Comparison of ENCODE assay signal across 15 cellular contexts in the genomic region with DNA sequence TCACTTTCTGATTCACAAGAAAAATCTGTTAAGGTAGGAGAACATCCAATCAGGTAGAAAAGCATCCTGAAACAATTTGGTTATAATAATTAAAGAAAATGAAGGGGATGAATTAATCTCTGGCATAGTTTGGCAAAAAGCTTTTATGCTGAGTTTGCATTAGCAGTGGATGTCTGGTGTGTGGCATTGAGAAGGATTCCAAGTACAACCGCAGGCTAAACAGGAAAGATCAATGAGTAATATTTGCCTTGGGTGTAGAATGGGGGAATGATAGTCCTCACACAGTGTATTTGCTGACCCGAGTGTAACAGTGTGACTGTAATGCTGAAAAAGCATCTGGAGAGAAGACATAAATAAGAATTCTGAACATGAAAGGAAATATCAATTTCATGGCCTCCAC.
A peak's percentile ranks its signal among the peaks of the same experiment; 100 is the strongest.
DNase-seq lines count a peak whose midpoint lies in the region; ATAC-seq and TF ChIP-seq lines count a peak whose summit lies in the region.
"Had no signal": no experiment of that assay in that cellular context is flagged by ENCODE, and none has a peak within 500 bp of the region (broad histone marks: within the 10 kb centered on the region; RNA-seq: fewer than 3 reads in every experiment).

No MANE protein-coding gene starts in this region.

- no peaks in the 10 kb centered on the region for H3K9me3 Mint-ChIP-seq in activated naive CD8-positive, alpha-beta T cell treated with anti-CD3 and anti-CD28 coated beads, Interleukin-2, amount 50 U/mL, for 24 hours

- no peak overlapping the region for H3K27ac ChIP-seq in brain microvascular endothelial cell
- H3K27ac ChIP-seq: heart left ventricle had no signal

- no peaks in the 10 kb centered on the region for H3K27me3 ChIP-seq in brain microvascular endothelial cell (replicated peaks)
- H3K27me3 ChIP-seq: heart left ventricle had no signal

- H3K4me3 Mint-ChIP-seq in activated naive CD8-positive, alpha-beta T cell treated with anti-CD3 and anti-CD28 coated beads, Interleukin-2, amount 50 U/mL, for 24 hours: no peak overlapping the region
- H3K4me3 Mint-ChIP-seq: activated T-cell treated with anti-CD3 and anti-CD28 coated beads, Interleukin-2, amount 50 U/mL, for 4 hours; T-helper 17 cell had no signal

- H3K4me1 Mint-ChIP-seq in activated naive CD8-positive, alpha-beta T cell treated with anti-CD3 and anti-CD28 coated beads, Interleukin-2, amount 50 U/mL, for 24 hours: no peaks in the 10 kb centered on the region
- H3K4me1 Mint-ChIP-seq: T-helper 17 cell had no signal

- H3K27me3 Mint-ChIP-seq in activated naive CD8-positive, alpha-beta T cell treated with anti-CD3 and anti-CD28 coated beads, Interleukin-2, amount 50 U/mL, for 24 hours: no peaks in the 10 kb centered on the region
- H3K27me3 Mint-ChIP-seq: T-helper 17 cell had no signal

- no peak for TF ChIP-seq CTCF in brain microvascular endothelial cell (IDR thresholded peaks at IDR 0.05; ENCODE audit: low read depth, low read length, missing control alignments)

- DNase-seq in A172 (ENCODE audit: low spot score) (peak; percentile 27), M059J (ENCODE audit: low read depth) (peak; percentile 77), brain microvascular endothelial cell (peak; percentile 83), kidney tubule cell (ENCODE audit: low spot score) (peak; percentile 35), dedifferentiated amniotic fluid mesenchymal stem cell (ENCODE audit: extremely low spot score) (no peak), NCI-H774 (lab: John Stamatoyannopoulos, UW) (no peak)
- DNase-seq in activated naive CD8-positive, alpha-beta T cell treated with anti-CD3 and anti-CD28 coated beads, Interleukin-2, amount 50 U/mL, for 24 hours: no peak
- DNase-seq: activated CD4-positive, alpha-beta T cell treated with anti-CD3 and anti-CD28 coated beads for 48 hours; activated T-cell treated with anti-CD3 and anti-CD28 coated beads, Interleukin-2, amount 50 U/mL, for 4 hours; heart left ventricle; NCI-H1092; NCI-H446; small intestine; T-helper 17 cell had no signal

- H3K27ac Mint-ChIP-seq in activated naive CD8-positive, alpha-beta T cell treated with anti-CD3 and anti-CD28 coated beads, Interleukin-2, amount 50 U/mL, for 24 hours: no peak overlapping the region
- H3K27ac Mint-ChIP-seq: T-helper 17 cell had no signal

- no peak for ATAC-seq in HG03460 (IDR thresholded peaks at IDR 0.05; ENCODE audit: unreplicated experiment)
- ATAC-seq in activated naive CD8-positive, alpha-beta T cell treated with anti-CD3 and anti-CD28 coated beads, Interleukin-2, amount 50 U/mL, for 24 hours: no peak
- ATAC-seq: activated T-cell treated with anti-CD3 and anti-CD28 coated beads, Interleukin-2, amount 50 U/mL, for 4 hours; heart left ventricle; T-helper 17 cell had no signal

- H3K36me3 Mint-ChIP-seq in activated naive CD8-positive, alpha-beta T cell treated with anti-CD3 and anti-CD28 coated beads, Interleukin-2, amount 50 U/mL, for 24 hours (ENCODE audit: low read depth): no peaks in the 10 kb centered on the region

- no peak overlapping the region for H3K4me3 ChIP-seq in brain microvascular endothelial cell (ENCODE audit: low read depth, low read length)
- H3K4me3 ChIP-seq: heart left ventricle had no signal

- no peaks in the 10 kb centered on the region for H3K36me3 ChIP-seq in brain microvascular endothelial cell (replicated peaks)
- H3K36me3 ChIP-seq: heart left ventricle had no signal

- in situ Hi-C loops in brain microvascular endothelial cell (cut with HindIII; ENCODE audit: low pct_ligation_motif_present, low sequenced_read_pairs): no loop called here

Comparison
In these comparisons a context has a peak if more than half of its experiments do, and no peak if none do; other contexts are left out.
1. DNase-seq: peak in A172 (single experiment), M059J (single experiment), brain microvascular endothelial cell (single experiment) and kidney tubule cell (single experiment); none in dedifferentiated amniotic fluid mesenchymal stem cell (single experiment), NCI-H774 (single experiment) and activated naive CD8-positive, alpha-beta T cell treated with anti-CD3 and anti-CD28 coated beads, Interleukin-2, amount 50 U/mL, for 24 hours (single experiment).